Comparison of ENCODE assay signal across 29 cellular contexts in the genomic region with DNA sequence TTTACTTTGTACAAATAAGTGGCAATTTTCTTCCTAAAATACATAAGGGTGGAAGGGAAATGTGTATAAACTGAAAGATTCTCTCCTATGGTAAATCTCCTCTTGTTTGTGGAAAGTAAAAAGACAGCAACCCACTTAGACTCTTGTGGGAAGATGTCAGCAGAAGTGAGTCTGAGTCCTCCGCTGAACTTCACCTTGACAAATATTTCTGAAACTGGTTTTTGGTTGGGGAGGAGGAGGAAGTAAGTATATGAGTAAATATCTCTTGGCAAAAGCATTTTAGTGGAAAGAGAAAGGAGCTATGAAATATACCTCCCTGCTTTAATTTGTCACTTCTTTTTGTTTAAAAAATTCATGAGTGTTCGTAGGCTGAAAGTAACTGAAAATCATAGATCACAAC.
"Had no signal": no experiment of that assay in that cellular context is flagged by ENCODE, and none has a peak within 500 bp of the region (broad histone marks: within the 10 kb centered on the region; RNA-seq: fewer than 3 reads in every experiment).

No MANE protein-coding gene starts in this region.

- H3K4me3 ChIP-seq: psoas muscle, right lobe of liver, sigmoid colon, suprapubic skin, testis, tibial artery, transverse colon, upper lobe of left lung, vagina had no signal

- DNase-seq: naive thymus-derived CD4-positive, alpha-beta T cell; natural killer cell; nephron progenitor cell; nucleus accumbens; posterior cingulate gyrus; psoas muscle; right cardiac atrium; right lobe of liver; sigmoid colon; small intestine; stimulated activated CD4-positive, alpha-beta T cell treated with anti-CD3 and anti-CD28 coated beads, Interleukin-15, amount 100 ng/mL, for 24 hours; stimulated activated CD4-positive, alpha-beta T cell treated with anti-CD3 and anti-CD28 coated beads, Interleukin-2, amount 100 ng/mL, for 24 hours; stimulated activated CD4-positive, alpha-beta T cell treated with anti-CD3 and anti-CD28 coated beads, Interleukin-2, amount 100 ng/mL, for 48 hours; stimulated activated CD4-positive, alpha-beta T cell treated with anti-CD3 and anti-CD28 coated beads, Interleukin-4, amount 100 ng/mL, for 24 hours; stimulated activated naive B cell treated with anti-CD40 and anti-IgM and Interleukin-4, amounts not matched to agents 10 μg/mL and 1 μg/mL and 100 μg/mL, for 72 hours; stimulated activated naive CD4-positive, alpha-beta T cell treated with Interleukin-2 at 50 U/mL for 16 hours; substantia nigra; testis; tibial artery; transverse colon; upper lobe of left lung had no signal

- H3K27ac Mint-ChIP-seq: naive thymus-derived CD4-positive, alpha-beta T cell; natural killer cell; nephron progenitor cell; progenitor cell of endocrine pancreas; stimulated activated effector memory CD8-positive, alpha-beta T cell treated with anti-CD3 and anti-CD28 coated beads, Interleukin-12 subunit alpha, Interleukin-12 subunit beta, amount 100 ng/mL, for 72 hours; stimulated activated naive B cell treated with anti-CD40 and anti-IgM and Interleukin-4, amounts not matched to agents 10 μg/mL and 1 μg/mL and 100 μg/mL, for 72 hours; stimulated activated naive CD8-positive, alpha-beta T cell treated with anti-CD3 and anti-CD28 coated beads, Interleukin-15, Interleukin-2, amounts not matched to agents 100 ng/mL and 50 ng/mL, for 24 hours had no signal

- H3K27ac ChIP-seq: neutrophil, parathyroid adenoma, psoas muscle, right lobe of liver, sigmoid colon, suprapubic skin, testis, tibial artery, transverse colon, upper lobe of left lung, vagina had no signal

- H3K36me3 ChIP-seq: neutrophil, right lobe of liver, sigmoid colon, suprapubic skin, tibial artery, transverse colon, upper lobe of left lung, vagina had no signal

- H3K4me1 Mint-ChIP-seq: naive thymus-derived CD4-positive, alpha-beta T cell; natural killer cell; stimulated activated effector memory CD8-positive, alpha-beta T cell treated with anti-CD3 and anti-CD28 coated beads, Interleukin-12 subunit alpha, Interleukin-12 subunit beta, amount 100 ng/mL, for 72 hours; stimulated activated naive B cell treated with anti-CD40 and anti-IgM and Interleukin-4, amounts not matched to agents 10 μg/mL and 1 μg/mL and 100 μg/mL, for 72 hours had no signal

- H3K9me3 ChIP-seq: neutrophil, psoas muscle, right lobe of liver, sigmoid colon, suprapubic skin, testis, tibial artery, transverse colon, upper lobe of left lung, vagina had no signal

- H3K36me3 Mint-ChIP-seq: naive thymus-derived CD4-positive, alpha-beta T cell; natural killer cell; stimulated activated effector memory CD8-positive, alpha-beta T cell treated with anti-CD3 and anti-CD28 coated beads, Interleukin-12 subunit alpha, Interleukin-12 subunit beta, amount 100 ng/mL, for 72 hours; stimulated activated naive B cell treated with anti-CD40 and anti-IgM and Interleukin-4, amounts not matched to agents 10 μg/mL and 1 μg/mL and 100 μg/mL, for 72 hours had no signal

- H3K4me1 ChIP-seq: parathyroid adenoma, psoas muscle, right lobe of liver, sigmoid colon, suprapubic skin, testis, tibial artery, transverse colon, vagina had no signal

- H3K27me3 ChIP-seq: neutrophil, right lobe of liver, sigmoid colon, suprapubic skin, testis, tibial artery, transverse colon, upper lobe of left lung, vagina had no signal

- H3K9me3 Mint-ChIP-seq: natural killer cell; nephron progenitor cell; neural crest cell; stimulated activated naive CD8-positive, alpha-beta T cell treated with anti-CD3 and anti-CD28 coated beads, Interleukin-15, Interleukin-2, amounts not matched to agents 100 ng/mL and 50 ng/mL, for 24 hours had no signal

- H3K4me3 Mint-ChIP-seq: naive thymus-derived CD4-positive, alpha-beta T cell; natural killer cell; nephron progenitor cell; neural crest cell; stimulated activated effector memory CD8-positive, alpha-beta T cell treated with anti-CD3 and anti-CD28 coated beads, Interleukin-12 subunit alpha, Interleukin-12 subunit beta, amount 100 ng/mL, for 72 hours; stimulated activated naive B cell treated with anti-CD40 and anti-IgM and Interleukin-4, amounts not matched to agents 10 μg/mL and 1 μg/mL and 100 μg/mL, for 72 hours; stimulated activated naive CD8-positive, alpha-beta T cell treated with anti-CD3 and anti-CD28 coated beads, Interleukin-15, Interleukin-2, amounts not matched to agents 100 ng/mL and 50 ng/mL, for 24 hours had no signal

- ATAC-seq: naive thymus-derived CD4-positive, alpha-beta T cell; natural killer cell; psoas muscle; right cardiac atrium; right lobe of liver; stimulated activated effector memory CD8-positive, alpha-beta T cell treated with anti-CD3 and anti-CD28 coated beads, Interleukin-12 subunit alpha, Interleukin-12 subunit beta, amount 100 ng/mL, for 72 hours; stimulated activated naive B cell treated with anti-CD40 and anti-IgM and Interleukin-4, amounts not matched to agents 10 μg/mL and 1 μg/mL and 100 μg/mL, for 72 hours had no signal
